8 cellular contexts compared by ENCODE assay signal in the genomic region with DNA sequence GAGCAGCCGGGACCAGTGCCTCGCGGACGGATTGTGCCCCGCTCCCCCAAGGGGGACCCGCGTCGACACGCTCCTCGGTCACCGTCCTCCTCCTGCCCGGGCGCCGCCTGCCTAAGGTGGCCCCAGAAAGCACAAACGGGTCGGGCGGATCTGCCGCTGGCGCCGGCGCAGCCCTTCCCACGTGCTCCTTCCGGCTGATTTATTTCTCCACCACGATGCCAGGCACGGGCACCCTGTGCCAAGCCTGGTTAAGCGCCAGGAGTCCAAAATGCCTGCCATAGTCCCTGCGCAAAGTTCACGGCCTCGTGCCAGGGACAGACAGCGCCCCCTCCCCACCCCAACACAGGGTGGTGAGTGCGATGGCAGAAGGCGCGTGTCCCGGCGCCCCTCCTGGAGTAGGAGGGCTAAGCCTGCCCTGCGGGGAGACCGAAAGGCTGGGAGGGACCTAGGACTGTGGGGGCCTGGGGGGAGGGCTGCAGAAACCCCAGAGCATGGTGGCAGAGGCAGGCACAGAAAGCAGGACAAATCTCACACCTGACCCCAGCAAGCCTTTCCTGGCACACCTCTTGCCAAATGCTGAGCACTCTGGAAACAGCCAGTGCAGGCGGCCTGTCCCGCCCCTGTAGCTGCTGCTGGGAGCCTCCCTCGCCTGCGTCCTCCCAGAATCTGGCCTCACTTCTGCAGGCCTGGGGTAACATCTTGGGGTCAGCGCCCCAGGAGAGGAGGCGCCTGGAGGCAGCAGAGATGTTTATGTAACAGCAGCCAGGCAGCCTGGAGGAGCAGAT. TPM values are rescaled to one million over a fixed set of nuclear protein-coding genes. Genes with fewer than 3 reads are reported as not detected.
DNase-seq lines count a peak whose midpoint lies in the region; ATAC-seq and TF ChIP-seq lines count a peak whose summit lies in the region.

No MANE protein-coding gene starts in this region.

- H3K27me3 ChIP-seq in colonic mucosa, result no peaks in the 10 kb centered on the region
- H3K27me3 ChIP-seq in left lung, result no peaks in the 10 kb centered on the region

- H3K4me3 ChIP-seq in LNCaP clone FGC (ENCODE audit: low read depth, low read length) (peak overlapping the region; percentile 65), colonic mucosa (peak overlapping the region; percentile 58), left lung (peak overlapping the region; percentile 60 to 96)

- H3K4me1 ChIP-seq in colonic mucosa (peaks cover 23% of the 10 kb centered on the region), left lung (peaks cover 41 to 73% of the 10 kb centered on the region in 2 donors)

- peak overlapping the region; percentile 75 for H3K4me3 Mint-ChIP-seq in activated CD4-positive, alpha-beta T cell treated with anti-CD3 and anti-CD28 coated beads for 36 hours

- intact Hi-C loops in activated CD4-positive, alpha-beta T cell treated with anti-CD3 and anti-CD28 coated beads for 36 hours (cut with DNase I, micrococcal nuclease), result loop anchor here (1.0 to 5.0 kb wide), 11 partner anchors 14 to 915 kb away; a partner anchor contains a TSS
- intact Hi-C loops in colonic mucosa (cut with DNase I) (loop anchor here (10.0 kb wide), 1 partner anchor 78 kb away; no protein-coding TSS in a partner anchor), left lung (cut with DNase I) (loop anchor here in 1 of 2 donors (10.0 kb wide), 1 partner anchor 68 kb away; no protein-coding TSS in a partner anchor)

- H3K9me3 ChIP-seq in colonic mucosa, result no peaks in the 10 kb centered on the region
- H3K9me3 ChIP-seq in left lung, result no peaks in the 10 kb centered on the region

- TF ChIP-seq CTCF in LNCaP clone FGC (IDR thresholded peaks at IDR 0.05; ENCODE audit: control insufficient read depth, extremely low read depth, insufficient read depth) (peak; percentile 21; the same call in 1 of the 2 replicates), colonic mucosa (IDR thresholded peaks at IDR 0.05) (no peak), left lung (IDR thresholded peaks at IDR 0.05) (no peak)

- ATAC-seq in GM18907 (IDR thresholded peaks at IDR 0.05; ENCODE audit: unreplicated experiment) (peak; percentile 8), left lung (peak; percentile 55), GM21367 (IDR thresholded peaks at IDR 0.05; ENCODE audit: unreplicated experiment) (no peak)
- peak; percentile 9 for ATAC-seq in activated CD4-positive, alpha-beta T cell treated with anti-CD3 and anti-CD28 coated beads for 36 hours

- no peaks in the 10 kb centered on the region for H3K27me3 Mint-ChIP-seq in activated CD4-positive, alpha-beta T cell treated with anti-CD3 and anti-CD28 coated beads for 36 hours

- H3K9me3 Mint-ChIP-seq in activated CD4-positive, alpha-beta T cell treated with anti-CD3 and anti-CD28 coated beads for 36 hours (ENCODE audit: low read depth), result no peaks in the 10 kb centered on the region

- H3K27ac ChIP-seq in colonic mucosa, result peak overlapping the region; percentile 97
- peak overlapping the region; percentile 98 to 99 for H3K27ac ChIP-seq in left lung

- H3K27ac Mint-ChIP-seq in activated CD4-positive, alpha-beta T cell treated with anti-CD3 and anti-CD28 coated beads for 36 hours, result peak overlapping the region; percentile 76

- H3K36me3 Mint-ChIP-seq in activated CD4-positive, alpha-beta T cell treated with anti-CD3 and anti-CD28 coated beads for 36 hours (ENCODE audit: low read depth), result peaks cover 16% of the 10 kb centered on the region

- peak overlapping the region; percentile 78 to 92 for H3K9ac ChIP-seq in colonic mucosa (ENCODE audit: low read depth in 2 of 2, low read length in 2 of 2)

- peaks cover 34% of the 10 kb centered on the region for H3K4me1 Mint-ChIP-seq in activated CD4-positive, alpha-beta T cell treated with anti-CD3 and anti-CD28 coated beads for 36 hours

- CTCF ChIA-PET in activated CD4-positive, alpha-beta T cell treated with anti-CD3 and anti-CD28 coated beads for 36 hours (lab: Charles Lee), result no interaction called here

- DNase-seq in LNCaP clone FGC (ENCODE audit: low read depth) (peak; percentile 68), colonic mucosa (peak; percentile 78), left lung (peak; percentile 74 to 91), NCI-H187 (lab: John Stamatoyannopoulos, UW) (no peak)
- peak; percentile 77 for DNase-seq in activated CD4-positive, alpha-beta T cell treated with anti-CD3 and anti-CD28 coated beads for 36 hours
- DNase-seq in stimulated activated CD4-positive, alpha-beta T cell treated with anti-CD3 and anti-CD28 coated beads, Interleukin-4, amount 100 ng/mL, for 4 hours, result peak; percentile 54 to 58

- H3K36me3 ChIP-seq in colonic mucosa (no peaks in the 10 kb centered on the region), left lung (peaks cover 0 to 23% of the 10 kb centered on the region in 2 donors)

- POLR2A ChIA-PET in activated CD4-positive, alpha-beta T cell treated with anti-CD3 and anti-CD28 coated beads for 36 hours (lab: Charles Lee), result no interaction called here

RNA-seq across cellular contexts. Expression of a gene that starts 1.0 kb away (rescaled TPM):
- total RNA-seq in activated CD4-positive, alpha-beta T cell treated with anti-CD3 and anti-CD28 coated beads for 36 hours, result 10 to 100 TPM; 70.0 to 79.4 TPM
- total RNA-seq in colonic mucosa, result 10 to 100 TPM; 49.3 to 99.4 TPM
- 100 to 1,000 TPM in 1 of 2 donors, 10 to 100 TPM in 1; 65.1 to 102 TPM for total RNA-seq in left lung

Comparison
In these comparisons a context has a peak if more than half of its experiments do, and no peak if none do; other contexts are left out.
1. DNase-seq: peak in LNCaP clone FGC (single experiment), activated CD4-positive, alpha-beta T cell treated with anti-CD3 and anti-CD28 coated beads for 36 hours (single experiment), colonic mucosa (single experiment), left lung (2 of 2) and stimulated activated CD4-positive, alpha-beta T cell treated with anti-CD3 and anti-CD28 coated beads, Interleukin-4, amount 100 ng/mL, for 4 hours (2 of 2); none in NCI-H187 (0 of 2).
2. Peak in every context shown above with its lines, with median percentiles within 50 percentile points of each other: H3K4me3 ChIP-seq.